In genomic region chr4:165580379-165580905, GRCh38 we compare ENCODE assay signal across 10 cellular contexts.
DNase-seq lines count a peak whose midpoint lies in the region; ATAC-seq and TF ChIP-seq lines count a peak whose summit lies in the region.
"Had no signal": no experiment of that assay in that cellular context is flagged by ENCODE, and none has a peak within 500 bp of the region (broad histone marks: within the 10 kb centered on the region; RNA-seq: fewer than 3 reads in every experiment).

No MANE protein-coding gene starts in this region.

- no peaks in the 10 kb centered on the region for H3K9me3 ChIP-seq in RWPE2 (ENCODE audit: severe bottlenecking)

- H3K4me3 ChIP-seq in RWPE2 (ENCODE audit: severe bottlenecking) = no peak overlapping the region

- peaks cover 31% of the 10 kb centered on the region for H3K4me1 ChIP-seq in RWPE2 (ENCODE audit: insufficient read depth, poor library complexity, severe bottlenecking)

- ATAC-seq in RWPE2 (ENCODE audit: low read depth) (peak; percentile 97), GM19463 (IDR thresholded peaks at IDR 0.05; ENCODE audit: unreplicated experiment) (no peak)

- H3K27ac ChIP-seq in RWPE2 (ENCODE audit: poor library complexity, severe bottlenecking) = peak overlapping the region; percentile 96
- H3K27ac ChIP-seq: HL-60 had no signal

- no peaks in the 10 kb centered on the region for H3K36me3 ChIP-seq in RWPE2 (ENCODE audit: low read depth)

- DNase-seq in HCEC 1CT = peak; percentile 89
- peak; percentile 79 for DNase-seq in RWPE2 (ENCODE audit: low spot score)
- peak; percentile 29 for DNase-seq in fibroblast of the conjunctiva (ENCODE audit: low read depth)
- DNase-seq in renal cortical epithelial cell (ENCODE audit: low read depth) = peak; percentile 100
- DNase-seq in activated effector memory CD4-positive, alpha-beta T cell treated with Interleukin-2 at 50 U/mL for 16 hours = no peak
- DNase-seq in AG08395 (ENCODE audit: low spot score) = no peak
- DNase-seq: activated B cell treated with CpG ODN at 0.5 μM for 24 hours, NCI-H526 had no signal

- TF ChIP-seq CTCF in RWPE2 (IDR thresholded peaks at IDR 0.05; ENCODE audit: poor library complexity, severe bottlenecking) = no peak

- no peaks in the 10 kb centered on the region for H3K27me3 ChIP-seq in RWPE2 (ENCODE audit: insufficient read depth, poor library complexity, severe bottlenecking)

Comparison
In these comparisons a context has a peak if more than half of its experiments do, and no peak if none do; other contexts are left out.
1. DNase-seq: peak in HCEC 1CT (single experiment), RWPE2 (single experiment), fibroblast of the conjunctiva (single experiment) and renal cortical epithelial cell (single experiment); none in activated effector memory CD4-positive, alpha-beta T cell treated with Interleukin-2 at 50 U/mL for 16 hours (single experiment) and AG08395 (single experiment).